In genomic region chr21:41247561-41247968, GRCh38 we compare ENCODE assay signal across 16 cellular contexts.
DNase-seq lines count a peak whose midpoint lies in the region; ATAC-seq, FAIRE-seq and TF ChIP-seq lines count a peak whose summit lies in the region.
"Had no signal": no experiment of that assay in that cellular context is flagged by ENCODE, and none has a peak within 500 bp of the region (broad histone marks: within the 10 kb centered on the region; RNA-seq: fewer than 3 reads in every experiment).

No MANE protein-coding gene starts in this region.

- H3K27ac ChIP-seq in small intestine (ENCODE audit: low read depth in 1 of 2, low read length in 1 of 2), result peak overlapping the region in 1 of 2 donors; percentile 86
- no peak overlapping the region for H3K27ac ChIP-seq in foreskin keratinocyte
- H3K27ac ChIP-seq: BLaER1 treated with 17β-estradiol and CSF1 and Interleukin-3, amounts not matched to agents 10 nM and 100 nM; cardiac muscle cell had no signal

- peaks cover 0 to 4% of the 10 kb centered on the region in 2 donors for H3K36me3 ChIP-seq in small intestine (ENCODE audit: control insufficient read depth in 2 of 2, insufficient read depth in 2 of 2, low read length in 2 of 2)
- H3K36me3 ChIP-seq: BLaER1 treated with 17β-estradiol and CSF1 and Interleukin-3, amounts not matched to agents 10 nM and 100 nM; cardiac muscle cell had no signal

- H3K9me3 ChIP-seq in small intestine (ENCODE audit: control insufficient read depth, low read depth), result no peaks in the 10 kb centered on the region
- H3K9me3 ChIP-seq: BLaER1 treated with 17β-estradiol and CSF1 and Interleukin-3, amounts not matched to agents 10 nM and 100 nM had no signal

- in situ Hi-C loops in GM13977 (cut with MboI; ENCODE audit: low pct_unique_long_range_greater_than_20kb, low sequenced_read_pairs, unreplicated experiment), result no loop called here
- in situ Hi-C loops in astrocyte of the cerebellum (cut with HindIII; ENCODE audit: low sequenced_read_pairs), result no loop called here

- H3K27me3 ChIP-seq in small intestine (ENCODE audit: control insufficient read depth in 2 of 2, insufficient read depth in 2 of 2, low read length in 2 of 2) (no peaks in the 10 kb centered on the region), foreskin keratinocyte (no peaks in the 10 kb centered on the region)
- H3K27me3 ChIP-seq: BLaER1 treated with 17β-estradiol and CSF1 and Interleukin-3, amounts not matched to agents 10 nM and 100 nM; cardiac muscle cell had no signal

- H3K4me1 ChIP-seq in small intestine (ENCODE audit: control insufficient read depth in 2 of 2, insufficient read depth in 1 of 2, low read depth in 1 of 2, low read length in 1 of 2), result no peaks in the 10 kb centered on the region
- peaks cover 7% of the 10 kb centered on the region for H3K4me1 ChIP-seq in foreskin keratinocyte
- H3K4me1 ChIP-seq: BLaER1 treated with 17β-estradiol and CSF1 and Interleukin-3, amounts not matched to agents 10 nM and 100 nM had no signal

- FAIRE-seq in small intestine (lab: Jason Lieb, UNC) (no peak), D721Med (lab: Jason Lieb, UNC) (no peak)

- 20 to 56% (median 40%) methylated on average over 25 of the region's 25 CpGs for WGBS in small intestine, 3 donors

- H3K4me3 ChIP-seq in astrocyte of the cerebellum (ENCODE audit: low read depth, low read length) (no peak overlapping the region), small intestine (ENCODE audit: low read depth in 1 of 2, low read length in 2 of 2) (no peak overlapping the region)
- H3K4me3 ChIP-seq: BLaER1 treated with 17β-estradiol and CSF1 and Interleukin-3, amounts not matched to agents 10 nM and 100 nM; cardiac muscle cell had no signal

- intact Hi-C loops in left colon (cut with DNase I, micrococcal nuclease), result no loop called here

- peak; percentile 92 for ATAC-seq in left colon
- no peak for ATAC-seq in HG03354 (IDR thresholded peaks at IDR 0.05; ENCODE audit: poor library complexity, severe bottlenecking, unreplicated experiment)
- no peak for ATAC-seq in foreskin keratinocyte
- ATAC-seq: T-helper 17 cell had no signal

- DNase-seq in GM13977 (ENCODE audit: low spot score) (peak; percentile 11), astrocyte of the cerebellum (ENCODE audit: low read depth) (peak; percentile 78), left colon (peak; percentile 48 to 77), small intestine (peak; percentile 82), D721Med (ENCODE audit: insufficient read length, low spot score) (no peak), NCI-H2081 treated with DMSO at 0.1 percent for 48 hours (lab: John Stamatoyannopoulos, UW) (no peak), foreskin keratinocyte (no peak)
- DNase-seq: activated CD4-positive, alpha-beta T cell treated with anti-CD3 and anti-CD28 coated beads, Interleukin-2, amount 50 U/mL, for 4 hours; GF-D8; islet precursor cell; nephron progenitor cell; OCI-M1; T-helper 17 cell had no signal

- TF ChIP-seq CTCF in GM13977 (IDR thresholded peaks at IDR 0.05; ENCODE audit: extremely low read depth, insufficient read depth, missing control alignments) (no peak), astrocyte of the cerebellum (IDR thresholded peaks at IDR 0.05; ENCODE audit: low read depth, low read length, missing control alignments) (no peak), D721Med (IDR thresholded peaks at IDR 0.05; ENCODE audit: insufficient read depth, missing control alignments) (no peak), foreskin keratinocyte (conservative IDR thresholded peaks at IDR 0.05) (no peak)

Comparison
In these comparisons a context has a peak if more than half of its experiments do, and no peak if none do; other contexts are left out.
1. DNase-seq: peak in GM13977 (single experiment), astrocyte of the cerebellum (single experiment), left colon (2 of 2) and small intestine (single experiment); none in D721Med (single experiment), NCI-H2081 treated with DMSO at 0.1 percent for 48 hours (single experiment) and foreskin keratinocyte (0 of 2).